Comparison of ENCODE assay signal across 1 cellular context in genomic region chr1:150749720-150750311, GRCh38.
TF ChIP-seq lines count a peak whose summit lies in the region.

No MANE protein-coding gene starts in this region.

TF ChIP-seq in GM12878, 131 proteins besides CTCF, POLR2A, EP300 and RAD21:
- TF ChIP-seq TCF3 (IDR thresholded peaks at IDR 0.05; ENCODE audit: borderline replicate concordance, insufficient read depth, low read depth, low read length) (no peak), IKZF1 (conservative IDR thresholded peaks at IDR 0.05) (no peak), CREM (IDR thresholded peaks at IDR 0.05; ENCODE audit: low read depth) (no peak), KLF5 (IDR thresholded peaks at IDR 0.05; ENCODE audit: partially characterized antibody) (no peak), BACH1 (IDR thresholded peaks at IDR 0.05; ENCODE audit: borderline replicate concordance) (no peak), STAT1 (conservative IDR thresholded peaks at IDR 0.05) (no peak), KAT2A (conservative IDR thresholded peaks at IDR 0.05; ENCODE audit: control insufficient read depth, low read depth, low read length) (no peak), TBL1XR1 (IDR thresholded peaks at IDR 0.05; ENCODE audit: low read depth, low read length) (no peak)
TF ChIP-seq in GM12878: peak in this region for 0.
